In genomic region chr3:125069452-125069851, GRCh38 we compare ENCODE assay signal across 25 cellular contexts. TPM values are rescaled to one million over a fixed set of nuclear protein-coding genes. Genes with fewer than 3 reads are reported as not detected.
A peak's percentile ranks its signal among the peaks of the same experiment; 100 is the strongest.
DNase-seq lines count a peak whose midpoint lies in the region; ATAC-seq, FAIRE-seq and TF ChIP-seq lines count a peak whose summit lies in the region.
"Had no signal": no experiment of that assay in that cellular context is flagged by ENCODE, and none has a peak within 500 bp of the region (broad histone marks: within the 10 kb centered on the region; RNA-seq: fewer than 3 reads in every experiment).

No MANE protein-coding gene starts in this region.

- no peak overlapping the region for H3K4me3 ChIP-seq in BLaER1
- H3K4me3 ChIP-seq: heart right ventricle, left ventricle myocardium inferior had no signal

- no peak for FAIRE-seq in GM12891 (lab: Jason Lieb, UNC)
- FAIRE-seq: astrocyte, H1, TTC549 had no signal

- H3K4me1 Mint-ChIP-seq in T-helper 17 cell (peaks cover 4% of the 10 kb centered on the region), memory B cell (peaks cover 16% of the 10 kb centered on the region), glutamatergic neuron (ENCODE audit: low read depth, unreplicated experiment) (no peaks in the 10 kb centered on the region)

- TF ChIP-seq CTCF in glutamatergic neuron (IDR thresholded peaks at IDR 0.05; ENCODE audit: partially characterized antibody, unreplicated experiment) = no peak

- in situ Hi-C loops in KBM-7 (cut with MboI; ENCODE audit: low pct_unique_long_range_greater_than_20kb, low sequenced_read_pairs) = no loop called here

- peaks cover 44% of the 10 kb centered on the region for H3K4me1 ChIP-seq in BLaER1
- H3K4me1 ChIP-seq: left ventricle myocardium inferior had no signal

- ATAC-seq in T-helper 17 cell = peak; percentile 37
- ATAC-seq in memory B cell (ENCODE audit: low read depth) = peak; percentile 96
- no peak for ATAC-seq in HG02973 (IDR thresholded peaks at IDR 0.05; ENCODE audit: unreplicated experiment)
- ATAC-seq: activated CD8-positive, alpha-beta memory T cell treated with anti-CD3 and anti-CD28 coated beads, Interleukin-2, amount 10 ng/mL, durations not matched to agents 7 days and 5 days had no signal

- H4K20me1 ChIP-seq in BLaER1 = no peaks in the 10 kb centered on the region

- H3K4me3 Mint-ChIP-seq in T-helper 17 cell = no peak overlapping the region
- H3K4me3 Mint-ChIP-seq in memory B cell = peak overlapping the region; percentile 50
- H3K4me3 Mint-ChIP-seq in glutamatergic neuron (ENCODE audit: unreplicated experiment) = no peak overlapping the region
- H3K4me3 Mint-ChIP-seq: activated CD8-positive, alpha-beta memory T cell treated with anti-CD3 and anti-CD28 coated beads, Interleukin-2, amount 10 ng/mL, durations not matched to agents 7 days and 5 days; activated naive CD4-positive, alpha-beta T cell treated with anti-CD3 and anti-CD28 coated beads, Interleukin-2, amount 10 ng/mL, durations not matched to agents 7 days and 5 days had no signal

- no peaks in the 10 kb centered on the region for H3K36me3 Mint-ChIP-seq in T-helper 17 cell (ENCODE audit: low read depth)
- H3K36me3 Mint-ChIP-seq in memory B cell = no peaks in the 10 kb centered on the region
- H3K36me3 Mint-ChIP-seq in glutamatergic neuron (ENCODE audit: unreplicated experiment) = peaks cover 2% of the 10 kb centered on the region
- H3K36me3 Mint-ChIP-seq: activated CD8-positive, alpha-beta memory T cell treated with anti-CD3 and anti-CD28 coated beads, Interleukin-2, amount 10 ng/mL, durations not matched to agents 7 days and 5 days; activated naive CD4-positive, alpha-beta T cell treated with anti-CD3 and anti-CD28 coated beads, Interleukin-2, amount 10 ng/mL, durations not matched to agents 7 days and 5 days had no signal

- H3K27me3 Mint-ChIP-seq in T-helper 17 cell (peaks cover 7% of the 10 kb centered on the region), memory B cell (no peaks in the 10 kb centered on the region), glutamatergic neuron (ENCODE audit: unreplicated experiment) (peaks cover 2% of the 10 kb centered on the region)

- H3K9me3 Mint-ChIP-seq in memory B cell = no peaks in the 10 kb centered on the region
- peaks cover 2% of the 10 kb centered on the region for H3K9me3 Mint-ChIP-seq in glutamatergic neuron (ENCODE audit: unreplicated experiment)
- H3K9me3 Mint-ChIP-seq: activated naive CD4-positive, alpha-beta T cell treated with anti-CD3 and anti-CD28 coated beads, Interleukin-2, amount 10 ng/mL, durations not matched to agents 7 days and 5 days had no signal

- no peaks in the 10 kb centered on the region for H3K27me3 ChIP-seq in BLaER1
- H3K27me3 ChIP-seq: heart right ventricle had no signal

- H3K27ac ChIP-seq in BLaER1 = no peak overlapping the region
- H3K27ac ChIP-seq: epithelial cell of prostate, heart right ventricle, left ventricle myocardium inferior had no signal

- DNase-seq in KBM-7 (peak; percentile 36), T-helper 17 cell (no peak), memory B cell (ENCODE audit: low spot score in 2 of 2) (no peak), GM12891 (ENCODE audit: insufficient read length, low spot score) (no peak), T1000 (lab: John Stamatoyannopoulos, UW) (no peak), glutamatergic neuron (no peak)
- DNase-seq: activated CD4-positive, alpha-beta T cell treated with anti-CD3 and anti-CD28 coated beads for 48 hours; activated CD8-positive, alpha-beta memory T cell treated with anti-CD3 and anti-CD28 coated beads, Interleukin-2, amount 10 ng/mL, durations not matched to agents 7 days and 5 days; activated naive CD4-positive, alpha-beta T cell treated with anti-CD3 and anti-CD28 coated beads, Interleukin-2, amount 10 ng/mL, durations not matched to agents 7 days and 5 days; central memory CD4-positive, alpha-beta T cell; GF-D8; heart right ventricle; left ventricle myocardium inferior; NCI-H1436; NCI-H2107; NCI-H510A; NK-92 treated with Interleukin-12 subunit alpha and Interleukin-12 subunit beta, amount 100 ng/mL, for 24 hours; SW 1271 had no signal

- H3K9me3 ChIP-seq in BLaER1 = no peaks in the 10 kb centered on the region
- H3K9me3 ChIP-seq in T-helper 17 cell (ENCODE audit: control insufficient read depth, low read length, poor library complexity, severe bottlenecking) = no peaks in the 10 kb centered on the region
- H3K9me3 ChIP-seq: heart right ventricle, left ventricle myocardium inferior had no signal

- no peaks in the 10 kb centered on the region for H3K36me3 ChIP-seq in BLaER1
- H3K36me3 ChIP-seq: heart right ventricle, left ventricle myocardium inferior had no signal

- H3K27ac Mint-ChIP-seq in T-helper 17 cell = no peak overlapping the region
- H3K27ac Mint-ChIP-seq in memory B cell = no peak overlapping the region
- no peak overlapping the region for H3K27ac Mint-ChIP-seq in glutamatergic neuron (ENCODE audit: unreplicated experiment)
- H3K27ac Mint-ChIP-seq: activated CD8-positive, alpha-beta memory T cell treated with anti-CD3 and anti-CD28 coated beads, Interleukin-2, amount 10 ng/mL, durations not matched to agents 7 days and 5 days; activated naive CD4-positive, alpha-beta T cell treated with anti-CD3 and anti-CD28 coated beads, Interleukin-2, amount 10 ng/mL, durations not matched to agents 7 days and 5 days; progenitor cell of endocrine pancreas had no signal

- TF ChIP-seq POLR2A in GM12891 (IDR thresholded peaks at IDR 0.05; ENCODE audit: low read depth, low read length) = no peak

- no peak overlapping the region for H3K9ac ChIP-seq in BLaER1

- H3K4me2 ChIP-seq in BLaER1 = peak overlapping the region; percentile 69

TF ChIP-seq in GM12891, 5 proteins besides CTCF, POLR2A, EP300 and RAD21:
- TF ChIP-seq POU2F2 (IDR thresholded peaks at IDR 0.05; ENCODE audit: low read depth, low read length) (no peak), SPI1 (IDR thresholded peaks at IDR 0.05; ENCODE audit: low read depth, low read length) (no peak), TAF1 (IDR thresholded peaks at IDR 0.05; ENCODE audit: low read depth, low read length) (no peak), PAX5 (IDR thresholded peaks at IDR 0.05; ENCODE audit: insufficient read depth, low read length, severe bottlenecking) (no peak), POLR2AphosphoS5 (IDR thresholded peaks at IDR 0.05; ENCODE audit: low read depth, low read length) (no peak)

RNA-seq across cellular contexts. Expression of gene HEG1, which starts 13.7 kb away (rescaled TPM):
- total RNA-seq in T-helper 17 cell (10 to 100 TPM; 20.5 to 30.6 TPM), glutamatergic neuron (ENCODE audit: unreplicated experiment) (32.7 TPM)
- 11.3 TPM for polyA plus RNA-seq in GM12891 (2012; ENCODE audit: low read depth, missing spikeins)
